ENCODE assay signal across 1 cellular context in genomic region chr17:36117505-36118382, GRCh38.
TF ChIP-seq lines count a peak whose summit lies in the region.

No MANE protein-coding gene starts in this region.

TF ChIP-seq in GM12878, 131 proteins besides CTCF, POLR2A, EP300 and RAD21 (continues in another document):
- TF ChIP-seq NBN (IDR thresholded peaks at IDR 0.05) (no peak), GATAD2B (conservative IDR thresholded peaks at IDR 0.05; ENCODE audit: low read depth) (no peak), SP1 (IDR thresholded peaks at IDR 0.05; ENCODE audit: low read depth, low read length) (no peak), DPF2 (IDR thresholded peaks at IDR 0.05) (no peak), ZBED1 (IDR thresholded peaks at IDR 0.05; ENCODE audit: borderline replicate concordance) (peak; percentile 43; the same call in 1 of the 2 replicates), CREB1 (IDR thresholded peaks at IDR 0.05; ENCODE audit: low read depth) (no peak; the same call in 1 of the 2 replicates), JUND (IDR thresholded peaks at IDR 0.05; ENCODE audit: low read depth, low read length) (no peak), CREM (IDR thresholded peaks at IDR 0.05; ENCODE audit: low read depth) (0 out of 2 replicates have a peak, but pooled peaks have one; percentile 15), NFXL1 (IDR thresholded peaks at IDR 0.05; ENCODE audit: borderline replicate concordance) (no peak), TAF1 (IDR thresholded peaks at IDR 0.05; ENCODE audit: borderline replicate concordance, low read depth, low read length) (no peak), ZNF687 (IDR thresholded peaks at IDR 0.05) (no peak), MLLT1 (IDR thresholded peaks at IDR 0.05) (no peak), REST (IDR thresholded peaks at IDR 0.05; ENCODE audit: low read depth, low read length) (no peak), MTA2 (IDR thresholded peaks at IDR 0.05; ENCODE audit: low read depth) (peak; percentile 82), ETV6 (conservative IDR thresholded peaks at IDR 0.05 in 1 of 2, IDR thresholded peaks at IDR 0.05 in 1 of 2; ENCODE audit: borderline replicate concordance in 1 of 2, low read depth in 1 of 2) (peak in 1 of 2 experiments; percentile 72; a peak in 2 of 4 replicates), BRCA1 (IDR thresholded peaks at IDR 0.05; ENCODE audit: low read depth, low read length) (no peak), FOXM1 (IDR thresholded peaks at IDR 0.05; ENCODE audit: low read depth, low read length) (0 out of 2 replicates have a peak, but pooled peaks have one; percentile 33), RUNX3 (IDR thresholded peaks at IDR 0.05; ENCODE audit: low read length) (peak; percentile 49; the same call in 1 of the 2 replicates), BHLHE40 (IDR thresholded peaks at IDR 0.05; ENCODE audit: borderline replicate concordance in 1 of 2, low read depth in 2 of 2, low read length in 1 of 2) (peak in 1 of 2 experiments; percentile 62; a peak in 2 of 4 replicates), IKZF2 (IDR thresholded peaks at IDR 0.05) (peak; percentile 84), TARDBP (IDR thresholded peaks at IDR 0.05; ENCODE audit: borderline replicate concordance) (no peak), TCF7 (IDR thresholded peaks at IDR 0.05; ENCODE audit: borderline replicate concordance) (0 out of 2 replicates have a peak, but pooled peaks have one; percentile 15), GABPA (IDR thresholded peaks at IDR 0.05; ENCODE audit: low read depth) (no peak), IRF4 (IDR thresholded peaks at IDR 0.05; ENCODE audit: low read depth, low read length) (peak; percentile 6), ASH2L (IDR thresholded peaks at IDR 0.05; ENCODE audit: borderline replicate concordance, low read depth) (no peak), ZBTB33 (IDR thresholded peaks at IDR 0.05) (no peak), ZNF592 (IDR thresholded peaks at IDR 0.05) (no peak)
- TF ChIP-seq, protein P1, sequence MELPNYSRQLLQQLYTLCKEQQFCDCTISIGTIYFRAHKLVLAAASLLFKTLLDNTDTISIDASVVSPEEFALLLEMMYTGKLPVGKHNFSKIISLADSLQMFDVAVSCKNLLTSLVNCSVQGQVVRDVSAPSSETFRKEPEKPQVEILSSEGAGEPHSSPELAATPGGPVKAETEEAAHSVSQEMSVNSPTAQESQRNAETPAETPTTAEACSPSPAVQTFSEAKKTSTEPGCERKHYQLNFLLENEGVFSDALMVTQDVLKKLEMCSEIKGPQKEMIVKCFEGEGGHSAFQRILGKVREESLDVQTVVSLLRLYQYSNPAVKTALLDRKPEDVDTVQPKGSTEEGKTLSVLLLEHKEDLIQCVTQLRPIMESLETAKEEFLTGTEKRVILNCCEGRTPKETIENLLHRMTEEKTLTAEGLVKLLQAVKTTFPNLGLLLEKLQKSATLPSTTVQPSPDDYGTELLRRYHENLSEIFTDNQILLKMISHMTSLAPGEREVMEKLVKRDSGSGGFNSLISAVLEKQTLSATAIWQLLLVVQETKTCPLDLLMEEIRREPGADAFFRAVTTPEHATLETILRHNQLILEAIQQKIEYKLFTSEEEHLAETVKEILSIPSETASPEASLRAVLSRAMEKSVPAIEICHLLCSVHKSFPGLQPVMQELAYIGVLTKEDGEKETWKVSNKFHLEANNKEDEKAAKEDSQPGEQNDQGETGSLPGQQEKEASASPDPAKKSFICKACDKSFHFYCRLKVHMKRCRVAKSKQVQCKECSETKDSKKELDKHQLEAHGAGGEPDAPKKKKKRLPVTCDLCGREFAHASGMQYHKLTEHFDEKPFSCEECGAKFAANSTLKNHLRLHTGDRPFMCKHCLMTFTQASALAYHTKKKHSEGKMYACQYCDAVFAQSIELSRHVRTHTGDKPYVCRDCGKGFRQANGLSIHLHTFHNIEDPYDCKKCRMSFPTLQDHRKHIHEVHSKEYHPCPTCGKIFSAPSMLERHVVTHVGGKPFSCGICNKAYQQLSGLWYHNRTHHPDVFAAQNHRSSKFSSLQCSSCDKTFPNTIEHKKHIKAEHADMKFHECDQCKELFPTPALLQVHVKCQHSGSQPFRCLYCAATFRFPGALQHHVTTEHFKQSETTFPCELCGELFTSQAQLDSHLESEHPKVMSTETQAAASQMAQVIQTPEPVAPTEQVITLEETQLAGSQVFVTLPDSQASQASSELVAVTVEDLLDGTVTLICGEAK (IDR thresholded peaks at IDR 0.05; ENCODE audit: borderline replicate concordance) = no peak
- TF ChIP-seq, protein P2, sequence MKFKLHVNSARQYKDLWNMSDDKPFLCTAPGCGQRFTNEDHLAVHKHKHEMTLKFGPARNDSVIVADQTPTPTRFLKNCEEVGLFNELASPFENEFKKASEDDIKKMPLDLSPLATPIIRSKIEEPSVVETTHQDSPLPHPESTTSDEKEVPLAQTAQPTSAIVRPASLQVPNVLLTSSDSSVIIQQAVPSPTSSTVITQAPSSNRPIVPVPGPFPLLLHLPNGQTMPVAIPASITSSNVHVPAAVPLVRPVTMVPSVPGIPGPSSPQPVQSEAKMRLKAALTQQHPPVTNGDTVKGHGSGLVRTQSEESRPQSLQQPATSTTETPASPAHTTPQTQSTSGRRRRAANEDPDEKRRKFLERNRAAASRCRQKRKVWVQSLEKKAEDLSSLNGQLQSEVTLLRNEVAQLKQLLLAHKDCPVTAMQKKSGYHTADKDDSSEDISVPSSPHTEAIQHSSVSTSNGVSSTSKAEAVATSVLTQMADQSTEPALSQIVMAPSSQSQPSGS (IDR thresholded peaks at IDR 0.05; ENCODE audit: low read length) = peak; percentile 80
- TF ChIP-seq, protein P3, sequence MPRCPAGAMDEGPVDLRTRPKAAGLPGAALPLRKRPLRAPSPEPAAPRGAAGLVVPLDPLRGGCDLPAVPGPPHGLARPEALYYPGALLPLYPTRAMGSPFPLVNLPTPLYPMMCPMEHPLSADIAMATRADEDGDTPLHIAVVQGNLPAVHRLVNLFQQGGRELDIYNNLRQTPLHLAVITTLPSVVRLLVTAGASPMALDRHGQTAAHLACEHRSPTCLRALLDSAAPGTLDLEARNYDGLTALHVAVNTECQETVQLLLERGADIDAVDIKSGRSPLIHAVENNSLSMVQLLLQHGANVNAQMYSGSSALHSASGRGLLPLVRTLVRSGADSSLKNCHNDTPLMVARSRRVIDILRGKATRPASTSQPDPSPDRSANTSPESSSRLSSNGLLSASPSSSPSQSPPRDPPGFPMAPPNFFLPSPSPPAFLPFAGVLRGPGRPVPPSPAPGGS (IDR thresholded peaks at IDR 0.05; ENCODE audit: borderline replicate concordance, insufficient read depth, low read depth, low read length, poor library complexity, severe bottlenecking) = peak; percentile 40
- TF ChIP-seq, protein P4, sequence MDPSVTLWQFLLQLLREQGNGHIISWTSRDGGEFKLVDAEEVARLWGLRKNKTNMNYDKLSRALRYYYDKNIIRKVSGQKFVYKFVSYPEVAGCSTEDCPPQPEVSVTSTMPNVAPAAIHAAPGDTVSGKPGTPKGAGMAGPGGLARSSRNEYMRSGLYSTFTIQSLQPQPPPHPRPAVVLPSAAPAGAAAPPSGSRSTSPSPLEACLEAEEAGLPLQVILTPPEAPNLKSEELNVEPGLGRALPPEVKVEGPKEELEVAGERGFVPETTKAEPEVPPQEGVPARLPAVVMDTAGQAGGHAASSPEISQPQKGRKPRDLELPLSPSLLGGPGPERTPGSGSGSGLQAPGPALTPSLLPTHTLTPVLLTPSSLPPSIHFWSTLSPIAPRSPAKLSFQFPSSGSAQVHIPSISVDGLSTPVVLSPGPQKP (IDR thresholded peaks at IDR 0.05; ENCODE audit: low read depth, low read length) = no peak
